Comparison of ENCODE assay signal across 18 cellular contexts in genomic region chr2:208356846-208357574, GRCh38. TPM values are rescaled to one million over a fixed set of nuclear protein-coding genes. Genes with fewer than 3 reads are reported as not detected.
DNase-seq lines count a peak whose midpoint lies in the region; ATAC-seq and TF ChIP-seq lines count a peak whose summit lies in the region.
"Had no signal": no experiment of that assay in that cellular context is flagged by ENCODE, and none has a peak within 500 bp of the region (broad histone marks: within the 10 kb centered on the region; RNA-seq: fewer than 3 reads in every experiment).

No MANE protein-coding gene starts in this region.

- no peak overlapping the region for H3T11ph ChIP-seq in H9 (ENCODE audit: low read length)

- H3K4me1 ChIP-seq in H9 (ENCODE audit: insufficient read depth, low read length), result no peaks in the 10 kb centered on the region
- H3K4me1 ChIP-seq in mucosa of descending colon (ENCODE audit: low read depth), result no peaks in the 10 kb centered on the region
- H3K4me1 ChIP-seq: ascending aorta, BE2C, lower lobe of right lung had no signal

- no peak overlapping the region for H2AFZ ChIP-seq in H9 (ENCODE audit: low read length)
- H2AFZ ChIP-seq: hepatocyte had no signal

- no peak overlapping the region for H3K4me3 ChIP-seq in AG10803 (ENCODE audit: low read length)
- no peak overlapping the region for H3K4me3 ChIP-seq in mucosa of descending colon
- H3K4me3 ChIP-seq: ascending aorta, hepatocyte, K562, lower lobe of right lung, ovary had no signal

- H4K91ac ChIP-seq in H9 (ENCODE audit: insufficient read length, low read depth, low read length), result no peak overlapping the region

- no peaks in the 10 kb centered on the region; the same call in 1 of the 2 replicates for H3K27me3 Mint-ChIP-seq in H9 (ENCODE audit: low read depth)

- intact Hi-C loops in mucosa of descending colon (cut with DNase I, micrococcal nuclease), result no loop called here

- no peak overlapping the region for H2BK20ac ChIP-seq in H9 (ENCODE audit: low read depth, low read length, poor library complexity, severe bottlenecking)

- H3K14ac ChIP-seq in H9 (ENCODE audit: insufficient read depth, low read length), result no peak overlapping the region

- H3K79me1 ChIP-seq in H9 (ENCODE audit: insufficient read depth, low read depth, low read length, poor library complexity, severe bottlenecking), result no peaks in the 10 kb centered on the region

- no peaks in the 10 kb centered on the region for H3K27me3 ChIP-seq in H9 (ENCODE audit: insufficient read depth, low read length)
- H3K27me3 ChIP-seq: ascending aorta, BE2C, hepatocyte, ovary had no signal

- H3K9ac ChIP-seq in H9 (ENCODE audit: extremely low read depth, insufficient read length, low read length), result no peak overlapping the region

- H3K56ac ChIP-seq in H9 (ENCODE audit: insufficient read length, low read depth, low read length), result no peak overlapping the region

- no CpG with 5 or more reads among the region's 1 CpG for whole genome bisulfite sequencing in H9 (ENCODE audit: extremely low coverage, insufficient read length, low lambda C conversion rate)

- no peak overlapping the region for H3K18ac ChIP-seq in H9 (ENCODE audit: insufficient read length, low read depth, low read length)

- H3K4ac ChIP-seq in H9 (ENCODE audit: low read depth, low read length), result no peak overlapping the region

- H4K5ac ChIP-seq in H9 (ENCODE audit: insufficient read length, low read depth, low read length), result no peak overlapping the region

- H3K23me2 ChIP-seq in H9 (ENCODE audit: insufficient read length, low read depth, low read length, poor library complexity, severe bottlenecking), result no peaks in the 10 kb centered on the region

- no peak overlapping the region for H4K8ac ChIP-seq in H9 (replicated peaks; ENCODE audit: insufficient read length, low read depth, low read length)

- peaks cover 9 to 10% of the 10 kb centered on the region in 2 experiments for H3K4me1 Mint-ChIP-seq in H9

- no peak overlapping the region for H2BK15ac ChIP-seq in H9 (ENCODE audit: low read depth, low read length)

- peaks cover 12 to 58% (median 41%) of the 10 kb centered on the region in 3 experiments; a peak in 6 of 7 replicates for H3K36me3 Mint-ChIP-seq in H9 (ENCODE audit: insufficient read depth in 1 of 3, low read depth in 3 of 3)

- no peak overlapping the region for H3K4me2 ChIP-seq in H9 (ENCODE audit: insufficient read depth, insufficient read length, low read length)
- H3K4me2 ChIP-seq: hepatocyte had no signal

- H2BK5ac ChIP-seq in H9 (ENCODE audit: insufficient read length, low read length), result no peak overlapping the region

- no peak overlapping the region for H2BK12ac ChIP-seq in H9 (ENCODE audit: insufficient read length, low read depth, low read length)

- DNase-seq in AG10803 (ENCODE audit: low read depth) (peak; percentile 25), H9 (no peak), amniotic epithelial cell (ENCODE audit: low read depth) (peak; percentile 10), iris pigment epithelial cell (ENCODE audit: low read depth) (peak; percentile 56), mucosa of descending colon (no peak)
- DNase-seq: BE2C; effector memory CD4-positive, alpha-beta T cell; lower lobe of right lung; NCI-H1694 treated with DMSO at 0.1 percent for 48 hours; NCI-H774; ovary; SHP77 treated with DMSO at 0.1 percent for 48 hours had no signal

- no peaks in the 10 kb centered on the region for H3K79me2 ChIP-seq in H9 (ENCODE audit: insufficient read depth, low read length)
- H3K79me2 ChIP-seq: hepatocyte had no signal

- H3K23ac ChIP-seq in H9 (ENCODE audit: insufficient read length, low read depth, low read length), result no peak overlapping the region

- H2BK120ac ChIP-seq in H9 (ENCODE audit: low read depth, low read length, poor library complexity, severe bottlenecking), result no peak overlapping the region

- no peaks in the 10 kb centered on the region; a peak in 1 of 5 replicates for H3K9me3 Mint-ChIP-seq in H9

- H3K9me3 ChIP-seq in H9 (ENCODE audit: control insufficient read depth, low read depth, low read length) (no peaks in the 10 kb centered on the region), mucosa of descending colon (no peaks in the 10 kb centered on the region)
- H3K9me3 ChIP-seq: ascending aorta, BE2C, lower lobe of right lung, ovary had no signal

- H3K36me3 ChIP-seq in mucosa of descending colon (ENCODE audit: low read depth), result no peaks in the 10 kb centered on the region
- H3K36me3 ChIP-seq: ovary had no signal

- TF ChIP-seq CTCF in AG10803 (conservative IDR thresholded peaks at IDR 0.05; ENCODE audit: low read length) (no peak), H9 (conservative IDR thresholded peaks at IDR 0.05) (peak; percentile 28; the same call in 2 of the 3 replicates), mucosa of descending colon (IDR thresholded peaks at IDR 0.05) (no peak)

- H4K20me1 ChIP-seq in H9 (ENCODE audit: control insufficient read depth, insufficient read depth, insufficient read length), result no peaks in the 10 kb centered on the region

- no peak overlapping the region for H2AK5ac ChIP-seq in H9 (ENCODE audit: insufficient read length, low read length)

- H3K4me3 Mint-ChIP-seq in H9, result no peak overlapping the region

- H3K27ac Mint-ChIP-seq in H9, result no peak overlapping the region

- no peak overlapping the region for H3K27ac ChIP-seq in H9 (ENCODE audit: insufficient read length, low read depth, low read length)
- H3K27ac ChIP-seq: ascending aorta, hepatocyte, lower lobe of right lung, ovary had no signal

- ATAC-seq in GM18858 (IDR thresholded peaks at IDR 0.05; ENCODE audit: unreplicated experiment) (no peak), mucosa of descending colon (no peak), GM21381 (IDR thresholded peaks at IDR 0.05; ENCODE audit: unreplicated experiment) (no peak), GM18519 (IDR thresholded peaks at IDR 0.05; ENCODE audit: low FRiP score, unreplicated experiment) (no peak)
- ATAC-seq: K562, lower lobe of right lung had no signal

RNA-seq across cellular contexts. Expression of gene PTH2R, which starts 49.6 kb away (rescaled TPM):
- total RNA-seq in H9 (2021) (0.20 and 0.29 TPM in 2 replicates), mucosa of descending colon (under 1 TPM in 1 of 3 donors, not detected in 2; 0.09 TPM)
- total RNA-seq: ascending aorta, hepatocyte had no signal

Comparison
In these comparisons a context has a peak if more than half of its experiments do, and no peak if none do; other contexts are left out.
1. DNase-seq: peak in AG10803 (single experiment), amniotic epithelial cell (single experiment) and iris pigment epithelial cell (single experiment); none in H9 (single experiment) and mucosa of descending colon (0 of 3).